In genomic region chr4:86825511-86825910, GRCh38 we compare ENCODE assay signal across 24 cellular contexts. TPM values are rescaled to one million over a fixed set of nuclear protein-coding genes. Genes with fewer than 3 reads are reported as not detected.
DNase-seq lines count a peak whose midpoint lies in the region; ATAC-seq, FAIRE-seq and TF ChIP-seq lines count a peak whose summit lies in the region.
"Had no signal": no experiment of that assay in that cellular context is flagged by ENCODE, and none has a peak within 500 bp of the region (broad histone marks: within the 10 kb centered on the region; RNA-seq: fewer than 3 reads in every experiment).

No MANE protein-coding gene starts in this region.

- H3K4me2 ChIP-seq in astrocyte (ENCODE audit: low read length), result no peak overlapping the region
- H3K4me2 ChIP-seq: SK-N-SH had no signal

- H4K20me1 ChIP-seq in astrocyte (ENCODE audit: insufficient read depth, low read length), result no peaks in the 10 kb centered on the region

- TF ChIP-seq CTCF in astrocyte (IDR thresholded peaks at IDR 0.05; ENCODE audit: insufficient read depth, low read depth, low read length), result no peak
- TF ChIP-seq CTCF in Calu3 (IDR thresholded peaks at IDR 0.05; ENCODE audit: unreplicated experiment), result no peak

- no peaks in the 10 kb centered on the region for H3K4me1 ChIP-seq in astrocyte (ENCODE audit: insufficient read depth, low read length)

- DNase-seq in EH (ENCODE audit: low read depth) (peak; percentile 52), M059J (ENCODE audit: low read depth) (peak; percentile 21), astrocyte (ENCODE audit: low read depth) (peak; percentile 4), iris pigment epithelial cell (ENCODE audit: low read depth) (peak; percentile 18), Calu3 (no peak), KBM-7 (no peak)
- DNase-seq in activated T-helper 1 cell treated with anti-CD3 and anti-CD28 coated beads, Interleukin-12 subunit alpha, Interleukin-12 subunit beta, Interleukin-2, Interleukin-4 antibody, amounts not matched to agents 30 ng/mL and 10 ng/mL and 1 ng/mL, durations not matched to agents 14 hours and 24 hours and 36 hours (ENCODE audit: low spot score), result no peak
- DNase-seq: C1 segment of cervical spinal cord; CD8-positive, alpha-beta T cell; DMS153; H7; Karpas-422; NCI-H1694 treated with DMSO at 0.1 percent for 48 hours; NCI-H2081 treated with DMSO at 0.1 percent for 48 hours; NCI-H446 treated with DMSO at 0.1 percent for 48 hours; NCI-H526 treated with DMSO at 0.1 percent for 48 hours; OCI-M1; SHP77; SK-N-SH had no signal

- H3K4me3 ChIP-seq in astrocyte (ENCODE audit: insufficient read depth, low read depth, low read length), result no peak overlapping the region

- H3K27me3 Mint-ChIP-seq in astrocyte (ENCODE audit: low read depth, unreplicated experiment), result no peaks in the 10 kb centered on the region
- H3K27me3 Mint-ChIP-seq in Calu3 (ENCODE audit: unreplicated experiment), result no peaks in the 10 kb centered on the region
- H3K27me3 Mint-ChIP-seq in activated T-helper 1 cell treated with anti-CD3 and anti-CD28 coated beads, Interleukin-12 subunit alpha, Interleukin-12 subunit beta, Interleukin-2, Interleukin-4 antibody, amounts not matched to agents 30 ng/mL and 10 ng/mL and 1 ng/mL, durations not matched to agents 14 hours and 24 hours and 36 hours (ENCODE audit: insufficient read depth), result no peaks in the 10 kb centered on the region
- H3K27me3 Mint-ChIP-seq: IgD-negative memory B cell had no signal

- H3K4me3 Mint-ChIP-seq in astrocyte (ENCODE audit: unreplicated experiment), result no peak overlapping the region
- no peak overlapping the region for H3K4me3 Mint-ChIP-seq in Calu3 (ENCODE audit: low read depth, unreplicated experiment)
- no peak overlapping the region for H3K4me3 Mint-ChIP-seq in activated T-helper 1 cell treated with anti-CD3 and anti-CD28 coated beads, Interleukin-12 subunit alpha, Interleukin-12 subunit beta, Interleukin-2, Interleukin-4 antibody, amounts not matched to agents 30 ng/mL and 10 ng/mL and 1 ng/mL, durations not matched to agents 14 hours and 24 hours and 36 hours
- H3K4me3 Mint-ChIP-seq: CD8-positive, alpha-beta T cell; IgD-negative memory B cell had no signal

- no peak for ATAC-seq in HG02759 (IDR thresholded peaks at IDR 0.05; ENCODE audit: unreplicated experiment)
- ATAC-seq: CD8-positive, alpha-beta T cell had no signal

- H3K4me1 Mint-ChIP-seq in astrocyte (ENCODE audit: low read depth, unreplicated experiment) (peaks cover 5% of the 10 kb centered on the region), Calu3 (ENCODE audit: low read depth, unreplicated experiment) (peaks cover 20% of the 10 kb centered on the region)
- no peaks in the 10 kb centered on the region for H3K4me1 Mint-ChIP-seq in activated T-helper 1 cell treated with anti-CD3 and anti-CD28 coated beads, Interleukin-12 subunit alpha, Interleukin-12 subunit beta, Interleukin-2, Interleukin-4 antibody, amounts not matched to agents 30 ng/mL and 10 ng/mL and 1 ng/mL, durations not matched to agents 14 hours and 24 hours and 36 hours (ENCODE audit: low read depth)
- H3K4me1 Mint-ChIP-seq: IgD-negative memory B cell had no signal

- intact Hi-C loops in Calu3 (cut with micrococcal nuclease; ENCODE audit: unreplicated experiment), result no loop called here
- intact Hi-C loops in activated T-helper 1 cell treated with anti-CD3 and anti-CD28 coated beads, Interleukin-12 subunit alpha, Interleukin-12 subunit beta, Interleukin-2, Interleukin-4 antibody, amounts not matched to agents 30 ng/mL and 10 ng/mL and 1 ng/mL, durations not matched to agents 14 hours and 24 hours and 36 hours (cut with micrococcal nuclease), result no loop called here

- H3K79me2 ChIP-seq in astrocyte (ENCODE audit: insufficient read depth, low read length), result no peaks in the 10 kb centered on the region

- BruUV-seq in Calu3 (replicated peaks; lab: Mats Ljungman, UMichigan), result no TSS peak

- no peaks in the 10 kb centered on the region for H3K36me3 ChIP-seq in astrocyte (ENCODE audit: insufficient read depth, low read length)

- in situ Hi-C loops in KBM-7 (cut with MboI; ENCODE audit: low pct_unique_long_range_greater_than_20kb, low sequenced_read_pairs), result no loop called here

- FAIRE-seq in astrocyte (lab: Jason Lieb, UNC), result no peak

- no peak overlapping the region for H3K27ac ChIP-seq in astrocyte (ENCODE audit: low read depth, low read length)
- H3K27ac ChIP-seq: 22Rv1 had no signal

- no peak overlapping the region for H3K27ac Mint-ChIP-seq in astrocyte (ENCODE audit: unreplicated experiment)
- no peak overlapping the region for H3K27ac Mint-ChIP-seq in Calu3 (ENCODE audit: unreplicated experiment)
- H3K27ac Mint-ChIP-seq in activated T-helper 1 cell treated with anti-CD3 and anti-CD28 coated beads, Interleukin-12 subunit alpha, Interleukin-12 subunit beta, Interleukin-2, Interleukin-4 antibody, amounts not matched to agents 30 ng/mL and 10 ng/mL and 1 ng/mL, durations not matched to agents 14 hours and 24 hours and 36 hours, result no peak overlapping the region
- H3K27ac Mint-ChIP-seq: CD8-positive, alpha-beta T cell; IgD-negative memory B cell had no signal

- CTCF ChIA-PET in Calu3 (lab: Charles Lee), result interaction anchor here (0.5 to 0.6 kb wide), 2 partner anchors 411 to 1015 kb away, joined by 3 to 4 read pairs; no protein-coding TSS in a partner anchor

- H2AFZ ChIP-seq in astrocyte (ENCODE audit: low read depth, low read length), result no peak overlapping the region

- no peaks in the 10 kb centered on the region for H3K27me3 ChIP-seq in astrocyte (ENCODE audit: insufficient read depth, low read length)

- H3K9me3 Mint-ChIP-seq in astrocyte (ENCODE audit: unreplicated experiment) (peaks cover 5% of the 10 kb centered on the region), Calu3 (ENCODE audit: low read depth, unreplicated experiment) (peaks cover 2% of the 10 kb centered on the region)
- H3K9me3 Mint-ChIP-seq in activated T-helper 1 cell treated with anti-CD3 and anti-CD28 coated beads, Interleukin-12 subunit alpha, Interleukin-12 subunit beta, Interleukin-2, Interleukin-4 antibody, amounts not matched to agents 30 ng/mL and 10 ng/mL and 1 ng/mL, durations not matched to agents 14 hours and 24 hours and 36 hours, result no peaks in the 10 kb centered on the region
- H3K9me3 Mint-ChIP-seq: CD8-positive, alpha-beta T cell had no signal

- no peaks in the 10 kb centered on the region for H3K9me3 ChIP-seq in astrocyte (ENCODE audit: insufficient read depth, low read depth, low read length)
- H3K9me3 ChIP-seq: SK-N-SH had no signal

- H3K36me3 Mint-ChIP-seq in astrocyte (ENCODE audit: low read depth, unreplicated experiment) (no peaks in the 10 kb centered on the region), Calu3 (ENCODE audit: insufficient read depth, unreplicated experiment) (no peaks in the 10 kb centered on the region)
- H3K36me3 Mint-ChIP-seq in activated T-helper 1 cell treated with anti-CD3 and anti-CD28 coated beads, Interleukin-12 subunit alpha, Interleukin-12 subunit beta, Interleukin-2, Interleukin-4 antibody, amounts not matched to agents 30 ng/mL and 10 ng/mL and 1 ng/mL, durations not matched to agents 14 hours and 24 hours and 36 hours (ENCODE audit: low read depth), result no peaks in the 10 kb centered on the region
- H3K36me3 Mint-ChIP-seq: CD8-positive, alpha-beta T cell had no signal

- no peak overlapping the region for H3K9ac ChIP-seq in astrocyte (ENCODE audit: low read length)
- H3K9ac ChIP-seq: SK-N-SH had no signal

RNA-seq across cellular contexts. Expression of gene SLC10A6, which starts 23.7 kb away (rescaled TPM):
- total RNA-seq in M059J (2014; rRNA removed; shearing (Covaris generic)), result not detected in 2 replicates
- total RNA-seq in astrocyte (0.26 TPM in 1 of 2 replicates, not detected in the other), Calu3 (2022) (not detected in 2 replicates)
- not detected in 2 replicates for total RNA-seq in activated T-helper 1 cell treated with anti-CD3 and anti-CD28 coated beads, Interleukin-12 subunit alpha, Interleukin-12 subunit beta, Interleukin-2, Interleukin-4 antibody, amounts not matched to agents 30 ng/mL and 10 ng/mL and 1 ng/mL, durations not matched to agents 14 hours and 24 hours and 36 hours
- total RNA-seq: CD8-positive, alpha-beta T cell; Daoy; H7; MCF 10A had no signal

Comparison
In these comparisons a context has a peak if more than half of its experiments do, and no peak if none do; other contexts are left out.
1. DNase-seq: peak in EH (single experiment), M059J (single experiment), astrocyte (single experiment) and iris pigment epithelial cell (single experiment); none in Calu3 (single experiment), activated T-helper 1 cell treated with anti-CD3 and anti-CD28 coated beads, Interleukin-12 subunit alpha, Interleukin-12 subunit beta, Interleukin-2, Interleukin-4 antibody, amounts not matched to agents 30 ng/mL and 10 ng/mL and 1 ng/mL, durations not matched to agents 14 hours and 24 hours and 36 hours (single experiment) and KBM-7 (single experiment).